In genomic region chr19:41354343-41354974, GRCh38 we compare ENCODE assay signal across 8 cellular contexts. TPM values are rescaled to one million over a fixed set of nuclear protein-coding genes. Genes with fewer than 3 reads are reported as not detected.
DNase-seq lines count a peak whose midpoint lies in the region; ATAC-seq and TF ChIP-seq lines count a peak whose summit lies in the region.

No MANE protein-coding gene starts in this region.

- no peak for TF ChIP-seq CTCF in gastroesophageal sphincter (IDR thresholded peaks at IDR 0.05)
- TF ChIP-seq CTCF in GM13976 (IDR thresholded peaks at IDR 0.05; ENCODE audit: borderline replicate concordance, control extremely low read depth, extremely low read depth, insufficient read depth, missing control alignments): no peak

- peak overlapping the region; percentile 88 for H3K4me2 ChIP-seq in skeletal muscle satellite cell (ENCODE audit: low read length)

- H3K4me3 ChIP-seq in SK-N-MC (peak overlapping the region; percentile 92), gastroesophageal sphincter (peak overlapping the region; percentile 75 to 92), skeletal muscle satellite cell (ENCODE audit: low read length) (peak overlapping the region; percentile 94)

- H3K27me3 ChIP-seq in gastroesophageal sphincter (no peaks in the 10 kb centered on the region), skeletal muscle satellite cell (ENCODE audit: control insufficient read depth, insufficient read depth, low read length) (no peaks in the 10 kb centered on the region)

- H3K36me3 ChIP-seq in SK-N-MC (ENCODE audit: insufficient read depth, low read length): no peaks in the 10 kb centered on the region
- H3K36me3 ChIP-seq in gastroesophageal sphincter: no peaks in the 10 kb centered on the region
- H3K36me3 ChIP-seq in skeletal muscle satellite cell (ENCODE audit: insufficient read depth, low read length): peaks cover 2% of the 10 kb centered on the region

- ATAC-seq in GM21526 (IDR thresholded peaks at IDR 0.05; ENCODE audit: low FRiP score, unreplicated experiment) (peak; percentile 9), gastroesophageal sphincter (no peak)

- TF ChIP-seq POLR2A in gastroesophageal sphincter (IDR thresholded peaks at IDR 0.05): no peak

- TF ChIP-seq EP300 in gastroesophageal sphincter (IDR thresholded peaks at IDR 0.05): no peak

- H3K27ac ChIP-seq in SK-N-MC: no peak overlapping the region
- H3K27ac ChIP-seq in gastroesophageal sphincter: peak overlapping the region; percentile 59 to 90 (median 89)

- no peak for DNase-seq in SK-N-MC (ENCODE audit: low read depth, low spot score)
- DNase-seq in GM13976 (ENCODE audit: low spot score): no peak
- no peak for DNase-seq in ureter (ENCODE audit: low spot score)
- DNase-seq in NCI-H82 (lab: John Stamatoyannopoulos, UW): no peak
- no peak for DNase-seq in amniotic stem cell (lab: John Stamatoyannopoulos, UW)

- WGBS in gastroesophageal sphincter (ENCODE audit: low coverage in 1 of 2), 2 donors: 14 to 69% methylated on average over 1 to 8 of the region's 24 CpGs

- H3K9me3 ChIP-seq in SK-N-MC (ENCODE audit: low read depth, low read length): no peaks in the 10 kb centered on the region
- no peaks in the 10 kb centered on the region for H3K9me3 ChIP-seq in gastroesophageal sphincter
- no peaks in the 10 kb centered on the region for H3K9me3 ChIP-seq in skeletal muscle satellite cell (replicated peaks; ENCODE audit: low read length)

- in situ Hi-C loops in GM13976 (cut with MboI; ENCODE audit: low sequenced_read_pairs, unreplicated experiment): no loop called here

- H3K4me1 ChIP-seq in gastroesophageal sphincter: peaks cover 0 to 57% (median 6%) of the 10 kb centered on the region in 3 donors
- H3K4me1 ChIP-seq in skeletal muscle satellite cell (ENCODE audit: control insufficient read depth, insufficient read depth, low read length): peaks cover 9% of the 10 kb centered on the region

- peak overlapping the region; percentile 75 for H3K9ac ChIP-seq in SK-N-MC (ENCODE audit: insufficient read length)
- peak overlapping the region; percentile 60 for H3K9ac ChIP-seq in skeletal muscle satellite cell (ENCODE audit: low read depth, low read length)

RNA-seq across cellular contexts. Expression of gene TGFB1, which starts 0.7 kb away (rescaled TPM):
- total RNA-seq in gastroesophageal sphincter: 10 to 100 TPM; 12.9 to 39.3 (median 22.1) TPM
- 14.4 and 18.8 TPM in 2 replicates for total RNA-seq in skeletal muscle satellite cell (2012; rRNA removed)
- total RNA-seq in ureter: 26.3 TPM

RNA-seq across cellular contexts. Expression of gene B9D2, which starts 9.5 kb away (rescaled TPM):
- total RNA-seq in gastroesophageal sphincter (10 to 100 TPM in 1 of 4 donors, 1 to 10 TPM in 3; 5.2 to 10.1 (median 6.7) TPM), ureter (6.1 TPM)
- total RNA-seq in skeletal muscle satellite cell (2012; rRNA removed): 3.7 and 5.3 TPM in 2 replicates

RNA-seq across cellular contexts. Expression of gene TMEM91, which starts 21.9 kb away (rescaled TPM):
- total RNA-seq in gastroesophageal sphincter: 10 to 100 TPM in 2 of 4 donors, 1 to 10 TPM in 2; 7.9 to 17.5 (median 13.3) TPM
- 3.8 and 5.7 TPM in 2 replicates for total RNA-seq in skeletal muscle satellite cell (2012; rRNA removed)
- 12.2 TPM for total RNA-seq in ureter

RNA-seq across cellular contexts. Expression of gene EXOSC5, which starts 42.7 kb away (rescaled TPM):
- 10 to 100 TPM; 11.4 to 16.0 (median 14.2) TPM for total RNA-seq in gastroesophageal sphincter
- 21.0 and 24.1 TPM in 2 replicates for total RNA-seq in skeletal muscle satellite cell (2012; rRNA removed)
- total RNA-seq in ureter: 21.6 TPM

RNA-seq across cellular contexts. Expression of gene BCKDHA, which starts 43.2 kb away (rescaled TPM):
- total RNA-seq in gastroesophageal sphincter: 10 to 100 TPM; 35.0 to 47.9 (median 38.3) TPM
- 23.3 and 27.7 TPM in 2 replicates for total RNA-seq in skeletal muscle satellite cell (2012; rRNA removed)
- 19.8 TPM for total RNA-seq in ureter
